Comparison of ENCODE assay signal across 9 cellular contexts in genomic region chr12:12837025-12837872, GRCh38. TPM values are rescaled to one million over a fixed set of nuclear protein-coding genes. Genes with fewer than 3 reads are reported as not detected.
DNase-seq lines count a peak whose midpoint lies in the region; ATAC-seq and TF ChIP-seq lines count a peak whose summit lies in the region.
"Had no signal": no experiment of that assay in that cellular context is flagged by ENCODE, and none has a peak within 500 bp of the region (broad histone marks: within the 10 kb centered on the region; RNA-seq: fewer than 3 reads in every experiment).

No MANE protein-coding gene starts in this region.

- peak; percentile 41 to 65 (median 64) for ATAC-seq in natural killer cell
- no peak for ATAC-seq in HG02763 (IDR thresholded peaks at IDR 0.05; ENCODE audit: unreplicated experiment)

- peak overlapping the region; percentile 22; the same call in 1 of the 2 replicates for H3K27ac ChIP-seq in HEK293 (ENCODE audit: extremely low read depth, low read depth, low read length)
- no peak overlapping the region for H3K27ac ChIP-seq in esophagus muscularis mucosa (replicated peaks in 1 of 4)
- peak overlapping the region; percentile 95 to 97 (median 97) for H3K27ac ChIP-seq in thyroid gland

- peaks cover 7% of the 10 kb centered on the region for H3K36me3 Mint-ChIP-seq in natural killer cell

- no peaks in the 10 kb centered on the region for H3K9me3 Mint-ChIP-seq in natural killer cell

- no peak overlapping the region for H3K4me3 Mint-ChIP-seq in natural killer cell

- H3K36me3 ChIP-seq in HEK293 (ENCODE audit: control insufficient read depth in 2 of 2, insufficient read depth in 1 of 2, low read length in 2 of 2) (peaks cover 5 to 18% of the 10 kb centered on the region in 2 experiments; a peak in 1 of 3 replicates), esophagus muscularis mucosa (peaks cover 0 to 19% (median 19%) of the 10 kb centered on the region in 4 donors), thyroid gland (peaks cover 0 to 3% of the 10 kb centered on the region in 2 donors)

- TF ChIP-seq EP300 in esophagus muscularis mucosa (IDR thresholded peaks at IDR 0.05), result no peak

- peak; percentile 31; the same call in 1 of the 2 replicates for TF ChIP-seq CTCF in HEK293 (tag by site-specific recombination; IDR thresholded peaks at IDR 0.05)
- TF ChIP-seq CTCF in esophagus muscularis mucosa (IDR thresholded peaks at IDR 0.05), result peak; percentile 41 to 53 (median 45)
- peak; percentile 29 for TF ChIP-seq CTCF in natural killer cell (IDR thresholded peaks at IDR 0.05)
- TF ChIP-seq CTCF in thyroid gland (IDR thresholded peaks at IDR 0.05), result peak in 5 of 6 experiments; percentile 23 to 83 (median 66)

- CTCF ChIA-PET in HEK293 (lab: Yijun Ruan, JAX), result interaction anchor here (0.6 to 5.0 kb wide), 34 partner anchors 7 to 1441 kb away, joined by 3 to 44 read pairs (median 4); partner anchors contain the start of genes DDX47 and GPRC5A

- H3K9me3 ChIP-seq in HEK293 (ENCODE audit: control insufficient read depth, insufficient read depth, low read depth, low read length) (no peaks in the 10 kb centered on the region), esophagus muscularis mucosa (no peaks in the 10 kb centered on the region), thyroid gland (no peaks in the 10 kb centered on the region)

- H3K4me1 ChIP-seq in HEK293 (ENCODE audit: control insufficient read depth, insufficient read depth, low read length) (peaks cover 24% of the 10 kb centered on the region), esophagus muscularis mucosa (peaks cover 0 to 6% (median 0%) of the 10 kb centered on the region in 4 donors), thyroid gland (peaks cover 35 to 52% of the 10 kb centered on the region in 2 donors)

- WGBS in esophagus muscularis mucosa, result 66% methylated on average over 15 of the region's 15 CpGs
- WGBS in thyroid gland, 2 donors, result 45 to 51% methylated on average over 15 of the region's 15 CpGs

- DNase-seq in DMS79 treated with DMSO at 0.1 percent for 48 hours (lab: John Stamatoyannopoulos, UW) (peak; percentile 62), NCI-H446 (lab: John Stamatoyannopoulos, UW) (peak; percentile 36 to 51), esophagus muscularis mucosa (ENCODE audit: extremely low spot score) (no peak), natural killer cell (no peak), thyroid gland (peak; percentile 46 to 51)
- peak; percentile 64 for DNase-seq in activated CD8-positive, alpha-beta memory T cell treated with anti-CD3 and anti-CD28 coated beads for 24 hours

- POLR2A ChIA-PET in HEK293 (lab: Yijun Ruan, JAX), result interaction anchor here (0.5 to 2.2 kb wide), 12 partner anchors 11 to 341 kb away, joined by 3 to 14 read pairs (median 4); partner anchors contain the start of gene GPRC5A

- H3K27me3 ChIP-seq in esophagus muscularis mucosa, result no peaks in the 10 kb centered on the region
- no peaks in the 10 kb centered on the region for H3K27me3 ChIP-seq in thyroid gland

- no peaks in the 10 kb centered on the region for H3K27me3 Mint-ChIP-seq in natural killer cell (ENCODE audit: low read depth in 2 of 2)

- H3K27ac Mint-ChIP-seq in natural killer cell, result no peak overlapping the region

- intact Hi-C loops in esophagus muscularis mucosa (cut with DNase I), result loop anchor here (5.0 kb wide), 1 partner anchor 55 kb away; the partner anchor contains the start of gene GPRC5A
- intact Hi-C loops in natural killer cell (cut with micrococcal nuclease), result no loop called here
- intact Hi-C loops in thyroid gland (cut with DNase I), result loop anchor here (5.0 kb wide), 1 partner anchor 55 kb away; the partner anchor contains the start of gene GPRC5A

- peaks cover 0 to 10% of the 10 kb centered on the region in 2 donors for H3K4me1 Mint-ChIP-seq in natural killer cell

- TF ChIP-seq POLR2A in esophagus muscularis mucosa (IDR thresholded peaks at IDR 0.05; ENCODE audit: low read depth) (no peak), thyroid gland (IDR thresholded peaks at IDR 0.05) (peak in 1 of 2 donors; percentile 30)

- no peak overlapping the region for H3K4me3 ChIP-seq in HEK293 (ENCODE audit: low read depth, low read length)
- H3K4me3 ChIP-seq in esophagus muscularis mucosa, result no peak overlapping the region
- H3K4me3 ChIP-seq in thyroid gland (replicated peaks in 1 of 3), result no peak overlapping the region

TF ChIP-seq in HEK293, 187 proteins besides CTCF, POLR2A, EP300 and RAD21:
- 0 out of 2 replicates have a peak, but pooled peaks have one; percentile 9 for TF ChIP-seq ZXDB (tag by site-specific recombination; IDR thresholded peaks at IDR 0.05)
- peak; percentile 96 for TF ChIP-seq SCRT1 (tag by site-specific recombination; IDR thresholded peaks at IDR 0.05; ENCODE audit: borderline replicate concordance)
- TF ChIP-seq ZNF548 (tag by site-specific recombination; IDR thresholded peaks at IDR 0.05), result no peak
- TF ChIP-seq ZFP69B (tag by site-specific recombination; IDR thresholded peaks at IDR 0.05), result peak; percentile 27; the same call in 1 of the 2 replicates
- TF ChIP-seq ZIC2 (tag by site-specific recombination; IDR thresholded peaks at IDR 0.05), result no peak
- TF ChIP-seq, protein P1, sequence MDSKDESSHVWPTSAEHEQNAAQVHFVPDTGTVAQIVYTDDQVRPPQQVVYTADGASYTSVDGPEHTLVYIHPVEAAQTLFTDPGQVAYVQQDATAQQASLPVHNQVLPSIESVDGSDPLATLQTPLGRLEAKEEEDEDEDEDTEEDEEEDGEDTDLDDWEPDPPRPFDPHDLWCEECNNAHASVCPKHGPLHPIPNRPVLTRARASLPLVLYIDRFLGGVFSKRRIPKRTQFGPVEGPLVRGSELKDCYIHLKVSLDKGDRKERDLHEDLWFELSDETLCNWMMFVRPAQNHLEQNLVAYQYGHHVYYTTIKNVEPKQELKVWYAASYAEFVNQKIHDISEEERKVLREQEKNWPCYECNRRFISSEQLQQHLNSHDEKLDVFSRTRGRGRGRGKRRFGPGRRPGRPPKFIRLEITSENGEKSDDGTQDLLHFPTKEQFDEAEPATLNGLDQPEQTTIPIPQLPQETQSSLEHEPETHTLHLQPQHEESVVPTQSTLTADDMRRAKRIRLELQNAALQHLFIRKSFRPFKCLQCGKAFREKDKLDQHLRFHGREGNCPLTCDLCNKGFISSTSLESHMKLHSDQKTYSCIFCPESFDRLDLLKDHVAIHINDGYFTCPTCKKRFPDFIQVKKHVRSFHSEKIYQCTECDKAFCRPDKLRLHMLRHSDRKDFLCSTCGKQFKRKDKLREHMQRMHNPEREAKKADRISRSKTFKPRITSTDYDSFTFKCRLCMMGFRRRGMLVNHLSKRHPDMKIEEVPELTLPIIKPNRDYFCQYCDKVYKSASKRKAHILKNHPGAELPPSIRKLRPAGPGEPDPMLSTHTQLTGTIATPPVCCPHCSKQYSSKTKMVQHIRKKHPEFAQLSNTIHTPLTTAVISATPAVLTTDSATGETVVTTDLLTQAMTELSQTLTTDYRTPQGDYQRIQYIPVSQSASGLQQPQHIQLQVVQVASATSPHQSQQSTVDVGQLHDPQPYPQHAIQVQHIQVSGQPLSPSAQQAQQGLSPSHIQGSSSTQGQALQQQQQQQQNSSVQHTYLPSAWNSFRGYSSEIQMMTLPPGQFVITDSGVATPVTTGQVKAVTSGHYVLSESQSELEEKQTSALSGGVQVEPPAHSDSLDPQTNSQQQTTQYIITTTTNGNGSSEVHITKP (tag by site-specific recombination; IDR thresholded peaks at IDR 0.05), result peak; percentile 50; the same call in 1 of the 2 replicates
- no peak for TF ChIP-seq MEIS1 (CRISPR knock-in tag; IDR thresholded peaks at IDR 0.05; ENCODE audit: borderline replicate concordance)
- TF ChIP-seq ZNF629 (tag by site-specific recombination; IDR thresholded peaks at IDR 0.05), result 0 out of 2 replicates have a peak, but pooled peaks have one; percentile 12
- 0 out of 2 replicates have a peak, but pooled peaks have one; percentile 26 for TF ChIP-seq ZBTB17 (tag by site-specific recombination; IDR thresholded peaks at IDR 0.05)
- 0 out of 2 replicates have a peak, but pooled peaks have one; percentile 7 for TF ChIP-seq ZNF501 (tag by site-specific recombination; IDR thresholded peaks at IDR 0.05)
- no peak for TF ChIP-seq ZNF16 (tag by site-specific recombination; IDR thresholded peaks at IDR 0.05; ENCODE audit: low read depth)
- TF ChIP-seq ZNF391 (tag by site-specific recombination; IDR thresholded peaks at IDR 0.05; ENCODE audit: borderline replicate concordance, low read depth), result no peak
- TF ChIP-seq ZNF121 (tag by site-specific recombination; IDR thresholded peaks at IDR 0.05), result no peak
- no peak for TF ChIP-seq EGR2 (tag by site-specific recombination; IDR thresholded peaks at IDR 0.05; ENCODE audit: low read depth)
- peak; percentile 66 for TF ChIP-seq ZNF366 (tag by site-specific recombination; conservative IDR thresholded peaks at IDR 0.05)
- TF ChIP-seq, protein P2, sequence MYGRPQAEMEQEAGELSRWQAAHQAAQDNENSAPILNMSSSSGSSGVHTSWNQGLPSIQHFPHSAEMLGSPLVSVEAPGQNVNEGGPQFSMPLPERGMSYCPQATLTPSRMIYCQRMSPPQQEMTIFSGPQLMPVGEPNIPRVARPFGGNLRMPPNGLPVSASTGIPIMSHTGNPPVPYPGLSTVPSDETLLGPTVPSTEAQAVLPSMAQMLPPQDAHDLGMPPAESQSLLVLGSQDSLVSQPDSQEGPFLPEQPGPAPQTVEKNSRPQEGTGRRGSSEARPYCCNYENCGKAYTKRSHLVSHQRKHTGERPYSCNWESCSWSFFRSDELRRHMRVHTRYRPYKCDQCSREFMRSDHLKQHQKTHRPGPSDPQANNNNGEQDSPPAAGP (tag by site-specific recombination; IDR thresholded peaks at IDR 0.05), result 0 out of 2 replicates have a peak, but pooled peaks have one; percentile 35
- peak; percentile 80 for TF ChIP-seq ZNF654 (tag by site-specific recombination; IDR thresholded peaks at IDR 0.05; ENCODE audit: low read depth)
- TF ChIP-seq SETDB1 (IDR thresholded peaks at IDR 0.05; ENCODE audit: insufficient read length, low read length), result no peak
- 0 out of 2 replicates have a peak, but pooled peaks have one; percentile 42 for TF ChIP-seq ZEB2 (tag by site-specific recombination; IDR thresholded peaks at IDR 0.05)
- peak; percentile 99 for TF ChIP-seq SCRT2 (tag by site-specific recombination; IDR thresholded peaks at IDR 0.05)
- TF ChIP-seq ZNF266 (tag by site-specific recombination; IDR thresholded peaks at IDR 0.05; ENCODE audit: low read depth), result no peak
- TF ChIP-seq GLIS2 (tag by site-specific recombination; IDR thresholded peaks at IDR 0.05), result peak; percentile 30; the same call in 1 of the 2 replicates

RNA-seq across cellular contexts. Expression of gene DDX47, which starts 24.1 kb away (rescaled TPM):
- total RNA-seq in esophagus muscularis mucosa (10 to 100 TPM; 37.1 to 67.1 (median 53.9) TPM), natural killer cell (100 to 1,000 TPM in 2 of 3 donors, 10 to 100 TPM in 1; 98.9 to 120 (median 114) TPM), thyroid gland (10 to 100 TPM; 75.5 to 94.2 (median 81.8) TPM)

RNA-seq across cellular contexts. Expression of gene APOLD1, which starts 51.8 kb away (rescaled TPM):
- total RNA-seq in esophagus muscularis mucosa (10 to 100 TPM; 13.3 to 49.4 (median 37.1) TPM), natural killer cell (1 to 10 TPM in 2 of 3 donors, under 1 TPM in 1; 0.70 to 1.6 (median 1.6) TPM), thyroid gland (10 to 100 TPM; 34.1 to 72.7 (median 49.5) TPM)

RNA-seq across cellular contexts. Expression of gene GPRC5A, which starts 54.1 kb away (rescaled TPM):
- total RNA-seq in esophagus muscularis mucosa, result 10 to 100 TPM in 1 of 4 donors, 1 to 10 TPM in 3; 2.9 to 30.0 (median 3.8) TPM
- under 1 TPM in 2 of 3 donors, not detected in 1; 0.09 to 0.28 TPM for total RNA-seq in natural killer cell
- total RNA-seq in thyroid gland, result 100 to 1,000 TPM; 107 to 207 (median 128) TPM
- total RNA-seq: activated CD8-positive, alpha-beta memory T cell treated with anti-CD3 and anti-CD28 coated beads for 36 hours had no signal

Comparison
In these comparisons a context has a peak if more than half of its experiments do, and no peak if none do; other contexts are left out.
1. DNase-seq: peak in DMS79 treated with DMSO at 0.1 percent for 48 hours (single experiment), NCI-H446 (2 of 2), activated CD8-positive, alpha-beta memory T cell treated with anti-CD3 and anti-CD28 coated beads for 24 hours (single experiment) and thyroid gland (2 of 2); none in esophagus muscularis mucosa (single experiment) and natural killer cell (single experiment).
2. H3K27ac ChIP-seq: peak in HEK293 (single experiment) and thyroid gland (3 of 3); none in esophagus muscularis mucosa (0 of 4).
3. RNA of gene APOLD1, which starts 51.8 kb away (total RNA-seq): 34.1 to 72.7 TPM in thyroid gland and 13.3 to 49.4 TPM in esophagus muscularis mucosa; 0.70 to 1.6 TPM in natural killer cell; every median in the first group is over 4 times any median in the second.
4. Peak in every context shown above with its lines, with median percentiles within 50 percentile points of each other: CTCF ChIP-seq.